Comparison of ENCODE assay signal across 10 cellular contexts in the genomic region with DNA sequence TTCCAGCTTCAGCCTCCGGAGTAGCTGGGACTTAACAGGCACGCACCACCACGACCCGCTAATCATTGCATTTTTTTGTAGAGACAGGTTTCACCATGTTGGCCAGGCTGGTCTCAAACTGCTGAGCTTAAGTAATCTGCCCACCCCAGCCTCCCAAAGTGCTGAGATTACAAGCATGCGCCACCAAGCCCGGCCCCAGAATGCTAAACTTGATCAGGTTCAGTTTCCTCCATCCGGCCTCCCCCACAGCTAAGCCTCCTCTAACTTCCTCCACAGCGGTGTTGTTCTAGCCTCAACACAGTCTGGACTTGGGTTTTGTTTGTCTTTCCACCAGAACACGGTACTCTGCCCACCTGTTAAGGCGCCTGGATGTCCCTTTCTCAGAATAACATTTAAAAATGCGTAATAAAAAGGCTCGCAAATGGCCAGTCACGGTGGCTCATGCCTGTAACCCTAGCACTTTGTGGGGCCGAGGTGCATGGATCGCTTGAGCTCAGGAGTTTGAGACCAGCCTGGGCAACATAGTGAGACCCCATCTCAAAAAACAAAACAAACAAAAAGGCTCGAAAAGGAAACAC. TPM values are rescaled to one million over a fixed set of nuclear protein-coding genes. Genes with fewer than 3 reads are reported as not detected.
DNase-seq lines count a peak whose midpoint lies in the region; ATAC-seq, FAIRE-seq and TF ChIP-seq lines count a peak whose summit lies in the region.
"Had no signal": no experiment of that assay in that cellular context is flagged by ENCODE, and none has a peak within 500 bp of the region (broad histone marks: within the 10 kb centered on the region; RNA-seq: fewer than 3 reads in every experiment).

No MANE protein-coding gene starts in this region.

- TF ChIP-seq EP300 in HepG2 (IDR thresholded peaks at IDR 0.05; ENCODE audit: low read depth in 2 of 2, low read length in 2 of 2) (no peak), HepG2 (CRISPR knock-in tag; IDR thresholded peaks at IDR 0.05; ENCODE audit: borderline replicate concordance) (no peak)

- no peak for TF ChIP-seq CTCF in HepG2 (CRISPR knock-in tag; IDR thresholded peaks at IDR 0.05)
- no peak for TF ChIP-seq CTCF in esophagus squamous epithelium (IDR thresholded peaks at IDR 0.05)

- H3K9ac ChIP-seq in ES-I3 (ENCODE audit: low read depth, low read length) (peak overlapping the region; percentile 86; the same call in 1 of the 2 replicates), HepG2 (ENCODE audit: insufficient read depth, low read depth, low read length) (no peak overlapping the region), neuronal stem cell (ENCODE audit: low read depth, low read length, poor library complexity) (no peak overlapping the region)

- POLR2A ChIA-PET in HepG2 (lab: Yijun Ruan, JAX), result interaction anchor here (0.6 to 1.6 kb wide), 2 partner anchors 8 to 1704 kb away, joined by 3 read pairs; no protein-coding TSS in a partner anchor

- H3K4me3 ChIP-seq in HAP-1 (peak overlapping the region; percentile 85), HepG2 (replicated peaks in 1 of 3; ENCODE audit: insufficient read depth in 1 of 3, low read depth in 2 of 3, low read length in 3 of 3) (peak overlapping the region in 1 of 3 experiments; percentile 8; a peak in 1 of 6 replicates), neuronal stem cell (ENCODE audit: low read length in 2 of 2) (peak overlapping the region in 1 of 2 donors; percentile 59), esophagus squamous epithelium (peak overlapping the region in 1 of 4 donors; percentile 27)

- no peak overlapping the region for H3K27ac ChIP-seq in HepG2 (ENCODE audit: extremely low read length, insufficient read depth, low read length)
- no peak overlapping the region for H3K27ac ChIP-seq in neuronal stem cell (replicated peaks; ENCODE audit: low read length)
- peak overlapping the region in 1 of 4 donors; percentile 19 for H3K27ac ChIP-seq in esophagus squamous epithelium

- H2AK5ac ChIP-seq in neuronal stem cell (ENCODE audit: low read depth, low read length), result no peak overlapping the region

- WGBS in HepG2 (ENCODE audit: low lambda C conversion rate), result 87% methylated on average over 16 of the region's 16 CpGs
- no CpG with 5 or more reads among the region's 16 CpGs for whole genome bisulfite sequencing in neuronal stem cell (ENCODE audit: extremely low coverage in 2 of 2, insufficient read length in 2 of 2, insufficient replicate concordance in 1 of 2), 2 donors
- WGBS in esophagus squamous epithelium, 2 donors, result 55 to 64% methylated on average over 12 to 14 of the region's 16 CpGs

- DNase-seq in HAP-1 (ENCODE audit: low spot score in 2 of 2) (peak; percentile 46 to 70), UCSD-AML1 (lab: John Stamatoyannopoulos, UW; ENCODE audit: unreplicated experiment) (peak; percentile 45), HepG2 (ENCODE audit: low spot score) (no peak), neuronal stem cell (ENCODE audit: low spot score) (no peak), NCI-H2081 (lab: John Stamatoyannopoulos, UW) (no peak), esophagus squamous epithelium (lab: John Stamatoyannopoulos, UW) (no peak), Ammon's horn (ENCODE audit: low spot score) (no peak)
- DNase-seq: activated CD4-positive, CD25-positive, alpha-beta regulatory T cell; hypothalamus had no signal

- H3K27me3 ChIP-seq in HAP-1 (ENCODE audit: low read depth) (no peaks in the 10 kb centered on the region), HepG2 (ENCODE audit: control insufficient read depth in 1 of 2, insufficient read depth in 2 of 2, low read length in 2 of 2) (no peaks in the 10 kb centered on the region), neuronal stem cell (ENCODE audit: control insufficient read depth in 3 of 3, insufficient read depth in 3 of 3, low read depth in 1 of 3, low read length in 3 of 3) (no peaks in the 10 kb centered on the region), esophagus squamous epithelium (no peaks in the 10 kb centered on the region)

- no peaks in the 10 kb centered on the region for H3K9me3 ChIP-seq in ES-I3 (ENCODE audit: control insufficient read depth, insufficient read depth, low read length)
- no peaks in the 10 kb centered on the region for H3K9me3 ChIP-seq in HAP-1
- no peaks in the 10 kb centered on the region for H3K9me3 ChIP-seq in HepG2 (ENCODE audit: low read length)
- no peaks in the 10 kb centered on the region for H3K9me3 ChIP-seq in neuronal stem cell (replicated peaks in 1 of 2; ENCODE audit: control insufficient read depth in 2 of 2, insufficient read depth in 1 of 2, low read depth in 1 of 2, low read length in 2 of 2)
- H3K9me3 ChIP-seq in esophagus squamous epithelium, result no peaks in the 10 kb centered on the region

- CTCF ChIA-PET in HepG2 (lab: Yijun Ruan, JAX; ENCODE audit: low intra/inter-chr PET ratio, low total read pairs), result no interaction called here

- H3K79me2 ChIP-seq in HepG2 (ENCODE audit: insufficient read depth, low read length), result peaks cover 42% of the 10 kb centered on the region

- BruUV-seq in HepG2 (replicated peaks; lab: Mats Ljungman, UMichigan), result no TSS peak

- no peak overlapping the region for H3K23ac ChIP-seq in neuronal stem cell (ENCODE audit: low read depth, low read length, poor library complexity)

- H3K18ac ChIP-seq in neuronal stem cell (ENCODE audit: low read length), result no peak overlapping the region

- H3K36me3 ChIP-seq in ES-I3 (ENCODE audit: insufficient read depth, low read length) (peaks cover 11% of the 10 kb centered on the region), HAP-1 (replicated peaks) (peaks cover 29% of the 10 kb centered on the region), HepG2 (replicated peaks in 1 of 2; ENCODE audit: control insufficient read depth in 1 of 2, insufficient read depth in 2 of 2, low read length in 2 of 2) (peaks cover 5 to 24% of the 10 kb centered on the region in 2 experiments; a peak in 4 of 5 replicates), neuronal stem cell (replicated peaks in 1 of 2; ENCODE audit: control insufficient read depth in 2 of 2, insufficient read depth in 2 of 2, low read length in 2 of 2) (peaks cover 22 to 44% of the 10 kb centered on the region in 2 donors), esophagus squamous epithelium (peaks cover 0 to 25% (median 15%) of the 10 kb centered on the region in 3 donors)

- H4K20me1 ChIP-seq in HepG2 (ENCODE audit: insufficient read depth, low read length), result peaks cover 10% of the 10 kb centered on the region

- no peak overlapping the region for H4K8ac ChIP-seq in neuronal stem cell (ENCODE audit: low read depth, low read length)

- peaks cover 16% of the 10 kb centered on the region for H3K4me1 ChIP-seq in ES-I3 (ENCODE audit: insufficient read depth, low read length)
- H3K4me1 ChIP-seq in HAP-1, result peaks cover 28% of the 10 kb centered on the region
- peaks cover 55% of the 10 kb centered on the region for H3K4me1 ChIP-seq in HepG2 (ENCODE audit: insufficient read depth, low read length)
- peaks cover 20 to 25% of the 10 kb centered on the region in 2 donors for H3K4me1 ChIP-seq in neuronal stem cell (ENCODE audit: control insufficient read depth in 2 of 2, insufficient read depth in 1 of 2, low read depth in 1 of 2, low read length in 2 of 2)
- peaks cover 27 to 69% (median 44%) of the 10 kb centered on the region in 3 donors for H3K4me1 ChIP-seq in esophagus squamous epithelium

- no peak overlapping the region for H2AFZ ChIP-seq in HepG2 (ENCODE audit: low read length)
- H2AFZ ChIP-seq in neuronal stem cell (ENCODE audit: low read length), result no peak overlapping the region

- in situ Hi-C loops in HAP-1 (cut with MboI; ENCODE audit: low sequenced_read_pairs) (no loop called here), HepG2 (cut with HindIII; ENCODE audit: extremely low pct_ligation_motif_present, low pct_unique_long_range_greater_than_20kb) (no loop called here)

- no peak overlapping the region for H3K14ac ChIP-seq in neuronal stem cell (ENCODE audit: low read length)

- H3K4ac ChIP-seq in neuronal stem cell (ENCODE audit: low read length), result no peak overlapping the region

- H3K4me2 ChIP-seq in HepG2 (ENCODE audit: low read depth, low read length), result peak overlapping the region; percentile 86
- no peak overlapping the region for H3K4me2 ChIP-seq in neuronal stem cell (ENCODE audit: insufficient read depth, low read length, poor library complexity, severe bottlenecking)

- no peak overlapping the region for H4K91ac ChIP-seq in neuronal stem cell (ENCODE audit: low read depth, low read length, poor library complexity)

- FAIRE-seq in HepG2 (lab: Jason Lieb, UNC), result no peak

- TF ChIP-seq POLR2A in HepG2 (IDR thresholded peaks at IDR 0.05; ENCODE audit: insufficient read depth in 1 of 2, low read depth in 2 of 2, low read length in 2 of 2) (no peak), esophagus squamous epithelium (IDR thresholded peaks at IDR 0.05) (no peak)

- no peak overlapping the region for H2BK5ac ChIP-seq in neuronal stem cell (ENCODE audit: low read length)

- no peak overlapping the region for H2BK12ac ChIP-seq in neuronal stem cell (ENCODE audit: low read length)

- no peak overlapping the region for H2BK15ac ChIP-seq in neuronal stem cell (ENCODE audit: low read length)

- ATAC-seq in HepG2, result no peak

- no peak overlapping the region for H2BK120ac ChIP-seq in neuronal stem cell (ENCODE audit: low read depth, low read length)

- intact Hi-C loops in HepG2 (cut with micrococcal nuclease; ENCODE audit: unreplicated experiment), result no loop called here
- intact Hi-C loops in esophagus squamous epithelium (cut with DNase I), result no loop called here

- no peak for TF ChIP-seq RAD21 in HepG2 (CRISPR knock-in tag; IDR thresholded peaks at IDR 0.05)

- H3K79me1 ChIP-seq in neuronal stem cell (ENCODE audit: low read depth, low read length), result peaks cover 17% of the 10 kb centered on the region

RNA-seq across cellular contexts. Expression of gene PARP1, which starts 2.4 kb away (rescaled TPM):
- total RNA-seq in HepG2 (2016; rRNA removed; fragmentation: Illumina TruSeq; extraction: Trizol) (85.2 and 125 TPM in 2 replicates), esophagus squamous epithelium (100 to 1,000 TPM in 1 of 4 donors, 10 to 100 TPM in 3; 56.1 to 119 (median 85.0) TPM)
- total RNA-seq in HepG2 (2016; cell fraction: cytosol; rRNA removed; fragmentation: Illumina TruSeq; extraction: Trizol; ENCODE audit: low read depth), result 7.4 and 9.2 TPM in 2 replicates
- 84.6 and 117 TPM in 2 replicates for total RNA-seq in HepG2 (2016; cell fraction: insoluble cytoplasmic fraction; rRNA removed; fragmentation: Illumina TruSeq; extraction: Trizol)
- 22.9 and 23.8 TPM in 2 replicates for total RNA-seq in HepG2 (2016; cell fraction: membrane; rRNA removed; fragmentation: Illumina TruSeq; extraction: Trizol)
- 52.4 and 53.9 TPM in 2 replicates for total RNA-seq in HepG2 (2016; cell fraction: nucleus; rRNA removed; fragmentation: Illumina TruSeq; extraction: Trizol)
- 49.0 and 50.1 TPM in 2 replicates for polyA plus RNA-seq in HepG2 (2011; rRNA removed)
- polyA plus RNA-seq in HepG2 (2011; cell fraction: cytosol; rRNA removed), result 55.7 and 72.2 TPM in 2 replicates
- polyA plus RNA-seq in HepG2 (2011; cell fraction: nucleus; rRNA removed), result 49.0 and 49.1 TPM in 2 replicates
- 34.7 and 47.5 TPM in 2 replicates for polyA plus RNA-seq in HepG2 (2012)
- 3.7 and 4.1 TPM in 2 replicates for polyA plus RNA-seq in HepG2 (2016; cell fraction: cytosol; fragmentation: Illumina TruSeq; extraction: Trizol; ENCODE audit: low read depth)
- 117 and 119 TPM in 2 replicates for polyA plus RNA-seq in HepG2 (2016; cell fraction: insoluble cytoplasmic fraction; fragmentation: Illumina TruSeq; extraction: Trizol; ENCODE audit: low read depth)
- 10.3 and 13.4 TPM in 2 replicates for polyA plus RNA-seq in HepG2 (2016; cell fraction: membrane; fragmentation: Illumina TruSeq; extraction: Trizol; ENCODE audit: low read depth)
- 60.9 and 64.4 TPM in 2 replicates for polyA plus RNA-seq in HepG2 (2016; cell fraction: nucleus; fragmentation: Illumina TruSeq; extraction: Trizol; ENCODE audit: insufficient read depth, low read depth)
- polyA minus RNA-seq in HepG2 (2011; rRNA and poly(A)+ RNA removed; ENCODE audit: low replicate concordance), result 101 and 222 TPM in 2 replicates
- polyA minus RNA-seq in HepG2 (2011; cell fraction: cytosol; rRNA and poly(A)+ RNA removed), result 41.2 and 42.7 TPM in 2 replicates
- polyA minus RNA-seq in HepG2 (2011; cell fraction: nucleus; rRNA and poly(A)+ RNA removed), result 46.1 and 55.0 TPM in 2 replicates
- 231 TPM for polyA plus RNA-seq in neuronal stem cell (2013, experiment 1 of 2)
- polyA plus RNA-seq in neuronal stem cell (2013, experiment 2 of 2), result 243 TPM

Comparison
In these comparisons a context has a peak if more than half of its experiments do, and no peak if none do; other contexts are left out.
1. DNase-seq: peak in HAP-1 (2 of 2) and UCSD-AML1 (single experiment); none in HepG2 (single experiment), neuronal stem cell (single experiment), NCI-H2081 (0 of 2), esophagus squamous epithelium (single experiment) and Ammon's horn (single experiment).